In the genomic region with DNA sequence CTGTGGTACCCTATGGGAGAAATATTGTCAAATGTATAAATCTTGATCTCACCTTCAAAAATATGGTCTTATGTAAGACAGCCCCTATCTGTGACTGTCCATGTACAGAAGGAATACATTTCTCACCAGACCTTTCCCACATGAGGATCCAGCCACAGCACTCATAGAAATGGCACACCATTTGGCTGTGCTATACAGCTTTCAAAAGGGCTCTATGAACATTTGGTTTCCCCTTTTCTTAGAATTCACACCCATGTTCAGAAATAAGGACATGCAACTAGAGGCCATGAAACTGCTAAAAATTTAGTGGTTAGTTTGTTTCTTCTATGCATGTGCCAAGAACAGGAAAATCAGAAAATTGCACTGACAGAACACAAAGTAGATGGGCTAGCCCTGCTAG, we compare ENCODE assay signal across 34 cellular contexts.
DNase-seq lines count a peak whose midpoint lies in the region; ATAC-seq and TF ChIP-seq lines count a peak whose summit lies in the region.
"Had no signal": no experiment of that assay in that cellular context is flagged by ENCODE, and none has a peak within 500 bp of the region (broad histone marks: within the 10 kb centered on the region; RNA-seq: fewer than 3 reads in every experiment).

No MANE protein-coding gene starts in this region.

- no peaks in the 10 kb centered on the region for H3K79me1 ChIP-seq in neuronal stem cell (ENCODE audit: low read depth, low read length)

- H4K91ac ChIP-seq in neuronal stem cell (ENCODE audit: low read depth, low read length, poor library complexity), result no peak overlapping the region

- CTCF ChIA-PET in activated naive CD4-positive, alpha-beta T cell treated with anti-CD3 and anti-CD28 coated beads, Interleukin-2, amount 10 ng/mL, durations not matched to agents 7 days and 5 days (lab: Charles Lee), result interaction anchor here (0.7 kb wide), 1 partner anchor 62 kb away, joined by 3 read pairs; no protein-coding TSS in a partner anchor
- CTCF ChIA-PET in activated CD8-positive, alpha-beta T cell treated with anti-CD3 and anti-CD28 coated beads for 36 hours (lab: Charles Lee), result no interaction called here

- POLR2A ChIA-PET in activated CD8-positive, alpha-beta T cell treated with anti-CD3 and anti-CD28 coated beads for 36 hours (lab: Charles Lee), result interaction anchor here (0.6 kb wide), 1 partner anchor 18 kb away, joined by 3 read pairs; no protein-coding TSS in a partner anchor

- H2AFZ ChIP-seq in Loucy (ENCODE audit: low read length), result no peak overlapping the region
- no peak overlapping the region for H2AFZ ChIP-seq in neuronal stem cell (ENCODE audit: low read length)
- H2AFZ ChIP-seq: hepatocyte had no signal

- H3K9me2 ChIP-seq in Loucy (replicated peaks; ENCODE audit: low read depth, low read length), result no peaks in the 10 kb centered on the region

- no peak for TF ChIP-seq CTCF in Loucy (conservative IDR thresholded peaks at IDR 0.05; ENCODE audit: low read length)
- no peak for TF ChIP-seq CTCF in activated CD8-positive, alpha-beta T cell treated with anti-CD3 and anti-CD28 coated beads for 36 hours (IDR thresholded peaks at IDR 0.05)
- no peak for TF ChIP-seq CTCF in vagina (IDR thresholded peaks at IDR 0.05)

- H3K36me3 Mint-ChIP-seq in activated naive CD4-positive, alpha-beta T cell treated with anti-CD3 and anti-CD28 coated beads, Interleukin-2, amount 10 ng/mL, durations not matched to agents 7 days and 5 days, result peaks cover 60% of the 10 kb centered on the region
- peaks cover 23% of the 10 kb centered on the region for H3K36me3 Mint-ChIP-seq in activated CD8-positive, alpha-beta T cell treated with anti-CD3 and anti-CD28 coated beads for 36 hours (ENCODE audit: low read depth)
- peaks cover 26% of the 10 kb centered on the region for H3K36me3 Mint-ChIP-seq in stimulated activated effector memory CD8-positive, alpha-beta T cell treated with anti-CD3 and anti-CD28 coated beads, Interleukin-12 subunit alpha, Interleukin-12 subunit beta, amount 100 ng/mL, for 72 hours

- peak overlapping the region; percentile 31 for H3K27ac Mint-ChIP-seq in activated naive CD4-positive, alpha-beta T cell treated with anti-CD3 and anti-CD28 coated beads, Interleukin-2, amount 10 ng/mL, durations not matched to agents 7 days and 5 days
- H3K27ac Mint-ChIP-seq in activated CD8-positive, alpha-beta T cell treated with anti-CD3 and anti-CD28 coated beads for 36 hours, result peak overlapping the region; percentile 10
- peak overlapping the region; percentile 71 for H3K27ac Mint-ChIP-seq in stimulated activated effector memory CD8-positive, alpha-beta T cell treated with anti-CD3 and anti-CD28 coated beads, Interleukin-12 subunit alpha, Interleukin-12 subunit beta, amount 100 ng/mL, for 72 hours
- H3K27ac Mint-ChIP-seq: activated naive CD4-positive, alpha-beta T cell treated with anti-CD3 and anti-CD28 coated beads, Interleukin-2, amount 50 U/mL, for 72 hours; CD8-positive, alpha-beta T cell; nephron progenitor cell; stimulated activated naive B cell treated with anti-CD40 and anti-IgM and Interleukin-4, amounts not matched to agents 10 μg/mL and 1 μg/mL and 100 μg/mL, for 72 hours had no signal

- H3K4me1 ChIP-seq in Loucy (ENCODE audit: insufficient read depth, low read length, poor library complexity, severe bottlenecking) (peaks cover 60% of the 10 kb centered on the region), vagina (peaks cover 24% of the 10 kb centered on the region), neuronal stem cell (ENCODE audit: control insufficient read depth in 2 of 2, insufficient read depth in 1 of 2, low read depth in 1 of 2, low read length in 2 of 2) (no peaks in the 10 kb centered on the region)
- H3K4me1 ChIP-seq: A549 had no signal

- H3K4me3 ChIP-seq in Loucy (ENCODE audit: low read length, poor library complexity, severe bottlenecking) (no peak overlapping the region), vagina (no peak overlapping the region), neuronal stem cell (ENCODE audit: low read length in 2 of 2) (no peak overlapping the region)
- H3K4me3 ChIP-seq: A549, cardiac muscle cell, gastroesophageal sphincter, GM12878, hepatocyte, mucosa of descending colon, Peyer's patch, testis had no signal

- no peak overlapping the region for H2BK5ac ChIP-seq in neuronal stem cell (ENCODE audit: low read length)

- H4K20me1 ChIP-seq in Loucy (ENCODE audit: insufficient read depth, low read length, poor library complexity, severe bottlenecking), result no peaks in the 10 kb centered on the region

- H3F3A ChIP-seq in Loucy (ENCODE audit: low read depth), result peaks cover 31% of the 10 kb centered on the region

- no peaks in the 10 kb centered on the region for H3K27me3 ChIP-seq in Loucy (ENCODE audit: insufficient read depth, low read length, poor library complexity, severe bottlenecking)
- H3K27me3 ChIP-seq in vagina, result no peaks in the 10 kb centered on the region
- no peaks in the 10 kb centered on the region for H3K27me3 ChIP-seq in neuronal stem cell (ENCODE audit: control insufficient read depth in 3 of 3, insufficient read depth in 3 of 3, low read depth in 1 of 3, low read length in 3 of 3)
- H3K27me3 ChIP-seq: cardiac muscle cell, gastroesophageal sphincter, hepatocyte, Peyer's patch, testis had no signal

- peak; percentile 21 for DNase-seq in activated naive CD4-positive, alpha-beta T cell treated with anti-CD3 and anti-CD28 coated beads, Interleukin-2, amount 10 ng/mL, durations not matched to agents 7 days and 5 days
- DNase-seq in activated naive CD4-positive, alpha-beta T cell (lab: John Stamatoyannopoulos, UW), result no peak
- DNase-seq in activated CD8-positive, alpha-beta T cell treated with anti-CD3 and anti-CD28 coated beads for 36 hours, result no peak
- DNase-seq in stimulated activated effector memory CD8-positive, alpha-beta T cell treated with anti-CD3 and anti-CD28 coated beads, Interleukin-12 subunit alpha, Interleukin-12 subunit beta, amount 100 ng/mL, for 72 hours (ENCODE audit: low spot score in 2 of 2), result no peak
- DNase-seq in vagina (ENCODE audit: extremely low spot score in 2 of 2) (no peak), neuronal stem cell (ENCODE audit: low spot score) (no peak), NAMALWA (ENCODE audit: low spot score) (no peak)
- DNase-seq: activated CD4-positive, alpha-beta T cell treated with anti-CD3 and anti-CD28 coated beads for 4 hours; AML-193; CD8-positive, alpha-beta T cell; DMS 273 treated with DMSO at 0.1 percent for 48 hours; EL; left cardiac atrium; mammary epithelial cell; mucosa of descending colon; NCI-H1417 treated with DMSO at 0.1 percent for 48 hours; NCI-H2081; NCI-H345; NCI-H69; nephron progenitor cell; Peyer's patch; SHP77 treated with DMSO at 0.1 percent for 48 hours; stimulated activated naive B cell treated with anti-CD40 and anti-IgM and Interleukin-4, amounts not matched to agents 10 μg/mL and 1 μg/mL and 100 μg/mL, for 72 hours; T1000; testis had no signal

- H3K79me2 ChIP-seq in Loucy (ENCODE audit: insufficient read depth, low read length), result peaks cover 31% of the 10 kb centered on the region; the same call in 1 of the 2 replicates
- H3K79me2 ChIP-seq: hepatocyte had no signal

- no peak overlapping the region for H2BK120ac ChIP-seq in neuronal stem cell (ENCODE audit: low read depth, low read length)

- TF ChIP-seq POLR2A in vagina (IDR thresholded peaks at IDR 0.05), result no peak

- H2BK12ac ChIP-seq in neuronal stem cell (ENCODE audit: low read length), result no peak overlapping the region

- no peak overlapping the region for H3K18ac ChIP-seq in neuronal stem cell (ENCODE audit: low read length)

- no peak overlapping the region for H3K4me2 ChIP-seq in Loucy (ENCODE audit: low read depth, low read length, poor library complexity, severe bottlenecking)
- no peak overlapping the region for H3K4me2 ChIP-seq in neuronal stem cell (ENCODE audit: insufficient read depth, low read length, poor library complexity, severe bottlenecking)
- H3K4me2 ChIP-seq: A549, hepatocyte had no signal

- H3K9me3 ChIP-seq in Loucy (ENCODE audit: insufficient read depth, low read depth, low read length) (no peaks in the 10 kb centered on the region), vagina (no peaks in the 10 kb centered on the region), neuronal stem cell (replicated peaks in 1 of 2; ENCODE audit: control insufficient read depth in 2 of 2, insufficient read depth in 1 of 2, low read depth in 1 of 2, low read length in 2 of 2) (no peaks in the 10 kb centered on the region)
- H3K9me3 ChIP-seq: A549, gastroesophageal sphincter, mucosa of descending colon, Peyer's patch, testis had no signal

- no peak overlapping the region for H2BK15ac ChIP-seq in neuronal stem cell (ENCODE audit: low read length)

- H3K9ac ChIP-seq in Loucy (ENCODE audit: low read depth, low read length, poor library complexity, severe bottlenecking), result peak overlapping the region; percentile 15
- no peak overlapping the region for H3K9ac ChIP-seq in neuronal stem cell (ENCODE audit: low read depth, low read length, poor library complexity)

- H3K4me1 Mint-ChIP-seq in activated naive CD4-positive, alpha-beta T cell treated with anti-CD3 and anti-CD28 coated beads, Interleukin-2, amount 10 ng/mL, durations not matched to agents 7 days and 5 days, result peaks cover 69% of the 10 kb centered on the region
- H3K4me1 Mint-ChIP-seq in activated CD8-positive, alpha-beta T cell treated with anti-CD3 and anti-CD28 coated beads for 36 hours (ENCODE audit: low read depth), result peaks cover 40% of the 10 kb centered on the region
- peaks cover 64% of the 10 kb centered on the region for H3K4me1 Mint-ChIP-seq in stimulated activated effector memory CD8-positive, alpha-beta T cell treated with anti-CD3 and anti-CD28 coated beads, Interleukin-12 subunit alpha, Interleukin-12 subunit beta, amount 100 ng/mL, for 72 hours
- H3K4me1 Mint-ChIP-seq: nephron progenitor cell had no signal

- no peak overlapping the region for H3K23ac ChIP-seq in neuronal stem cell (ENCODE audit: low read depth, low read length, poor library complexity)

- no peaks in the 10 kb centered on the region for H3K27me3 Mint-ChIP-seq in activated naive CD4-positive, alpha-beta T cell treated with anti-CD3 and anti-CD28 coated beads, Interleukin-2, amount 10 ng/mL, durations not matched to agents 7 days and 5 days
- H3K27me3 Mint-ChIP-seq in activated CD8-positive, alpha-beta T cell treated with anti-CD3 and anti-CD28 coated beads for 36 hours, result no peaks in the 10 kb centered on the region
- H3K27me3 Mint-ChIP-seq: IgD-negative memory B cell; stimulated activated naive B cell treated with anti-CD40 and anti-IgM and Interleukin-4, amounts not matched to agents 10 μg/mL and 1 μg/mL and 100 μg/mL, for 72 hours had no signal

- peaks cover 17% of the 10 kb centered on the region for H3K9me3 Mint-ChIP-seq in activated naive CD4-positive, alpha-beta T cell treated with anti-CD3 and anti-CD28 coated beads, Interleukin-2, amount 10 ng/mL, durations not matched to agents 7 days and 5 days
- peaks cover 1% of the 10 kb centered on the region for H3K9me3 Mint-ChIP-seq in activated CD8-positive, alpha-beta T cell treated with anti-CD3 and anti-CD28 coated beads for 36 hours
- H3K9me3 Mint-ChIP-seq in stimulated activated effector memory CD8-positive, alpha-beta T cell treated with anti-CD3 and anti-CD28 coated beads, Interleukin-12 subunit alpha, Interleukin-12 subunit beta, amount 100 ng/mL, for 72 hours, result peaks cover 4% of the 10 kb centered on the region
- H3K9me3 Mint-ChIP-seq: CD8-positive, alpha-beta T cell; IgD-negative memory B cell; stimulated activated naive B cell treated with anti-CD40 and anti-IgM and Interleukin-4, amounts not matched to agents 10 μg/mL and 1 μg/mL and 100 μg/mL, for 72 hours had no signal

- H4K8ac ChIP-seq in neuronal stem cell (ENCODE audit: low read depth, low read length), result no peak overlapping the region

- peak overlapping the region; percentile 3 for H3K4me3 Mint-ChIP-seq in activated naive CD4-positive, alpha-beta T cell treated with anti-CD3 and anti-CD28 coated beads, Interleukin-2, amount 10 ng/mL, durations not matched to agents 7 days and 5 days
- no peak overlapping the region for H3K4me3 Mint-ChIP-seq in activated CD8-positive, alpha-beta T cell treated with anti-CD3 and anti-CD28 coated beads for 36 hours
- H3K4me3 Mint-ChIP-seq in stimulated activated effector memory CD8-positive, alpha-beta T cell treated with anti-CD3 and anti-CD28 coated beads, Interleukin-12 subunit alpha, Interleukin-12 subunit beta, amount 100 ng/mL, for 72 hours, result peak overlapping the region; percentile 36
- H3K4me3 Mint-ChIP-seq: CD8-positive, alpha-beta T cell; IgD-negative memory B cell; nephron progenitor cell; stimulated activated naive B cell treated with anti-CD40 and anti-IgM and Interleukin-4, amounts not matched to agents 10 μg/mL and 1 μg/mL and 100 μg/mL, for 72 hours had no signal

- H3K36me3 ChIP-seq in Loucy (ENCODE audit: insufficient read depth, low read length) (peaks cover 46% of the 10 kb centered on the region), vagina (no peaks in the 10 kb centered on the region), neuronal stem cell (replicated peaks in 1 of 2; ENCODE audit: control insufficient read depth in 2 of 2, insufficient read depth in 2 of 2, low read length in 2 of 2) (peaks cover 0 to 48% of the 10 kb centered on the region in 2 donors)

- intact Hi-C loops in activated CD8-positive, alpha-beta T cell treated with anti-CD3 and anti-CD28 coated beads for 36 hours (cut with micrococcal nuclease), result no loop called here
- intact Hi-C loops in vagina (cut with DNase I), result no loop called here

- no peak overlapping the region for H3K14ac ChIP-seq in neuronal stem cell (ENCODE audit: low read length)

- no peak for ATAC-seq in activated CD8-positive, alpha-beta T cell treated with anti-CD3 and anti-CD28 coated beads for 36 hours
- ATAC-seq in stimulated activated effector memory CD8-positive, alpha-beta T cell treated with anti-CD3 and anti-CD28 coated beads, Interleukin-12 subunit alpha, Interleukin-12 subunit beta, amount 100 ng/mL, for 72 hours, result no peak
- ATAC-seq: A549; activated naive CD4-positive, alpha-beta T cell treated with anti-CD3 and anti-CD28 coated beads, Interleukin-2, amount 50 U/mL, for 72 hours; CD8-positive, alpha-beta T cell; gastroesophageal sphincter; GM12878; left cardiac atrium; mucosa of descending colon; stimulated activated naive B cell treated with anti-CD40 and anti-IgM and Interleukin-4, amounts not matched to agents 10 μg/mL and 1 μg/mL and 100 μg/mL, for 72 hours had no signal

- no peak overlapping the region for H2AK5ac ChIP-seq in neuronal stem cell (ENCODE audit: low read depth, low read length)

- no peak overlapping the region for H3K4ac ChIP-seq in neuronal stem cell (ENCODE audit: low read length)

- no peak overlapping the region for H3K27ac ChIP-seq in vagina
- H3K27ac ChIP-seq in neuronal stem cell (replicated peaks; ENCODE audit: low read length), result no peak overlapping the region
- H3K27ac ChIP-seq: A549, cardiac muscle cell, hepatocyte, Peyer's patch, testis, VCaP had no signal

Comparison
In these comparisons a context has a peak if more than half of its experiments do, and no peak if none do; other contexts are left out.
1. H3K27ac Mint-ChIP-seq: peak in every context shown above with its lines; median percentile 71 in stimulated activated effector memory CD8-positive, alpha-beta T cell treated with anti-CD3 and anti-CD28 coated beads, Interleukin-12 subunit alpha, Interleukin-12 subunit beta, amount 100 ng/mL, for 72 hours; 31 in activated naive CD4-positive, alpha-beta T cell treated with anti-CD3 and anti-CD28 coated beads, Interleukin-2, amount 10 ng/mL, durations not matched to agents 7 days and 5 days; 10 in activated CD8-positive, alpha-beta T cell treated with anti-CD3 and anti-CD28 coated beads for 36 hours.